Comparison of ENCODE assay signal across 13 cellular contexts in genomic region chr2:191032588-191033429, GRCh38. TPM values are rescaled to one million over a fixed set of nuclear protein-coding genes. Genes with fewer than 3 reads are reported as not detected.
DNase-seq lines count a peak whose midpoint lies in the region; ATAC-seq and TF ChIP-seq lines count a peak whose summit lies in the region.
"Had no signal": no experiment of that assay in that cellular context is flagged by ENCODE, and none has a peak within 500 bp of the region (broad histone marks: within the 10 kb centered on the region; RNA-seq: fewer than 3 reads in every experiment).

No MANE protein-coding gene starts in this region.

- H3K9me3 Mint-ChIP-seq in stimulated activated naive CD8-positive, alpha-beta T cell treated with anti-CD3 and anti-CD28 coated beads, Interleukin-15, amount 100 ng/mL, for 72 hours: no peaks in the 10 kb centered on the region
- no peaks in the 10 kb centered on the region for H3K9me3 Mint-ChIP-seq in MCF 10A (ENCODE audit: unreplicated experiment)

- intact Hi-C loops in left cardiac atrium (cut with DNase I) (no loop called here), left ventricle myocardium inferior (cut with micrococcal nuclease) (loop anchor here (5.0 kb wide), 1 partner anchor 251 kb away; no protein-coding TSS in a partner anchor), left lung (cut with DNase I) (loop anchor here in 1 of 2 donors (10.0 kb wide), 1 partner anchor 248 kb away; no protein-coding TSS in a partner anchor), MCF 10A (cut with micrococcal nuclease) (loop anchor here (5.0 kb wide), 1 partner anchor 36 kb away; no protein-coding TSS in a partner anchor)

- H3K36me3 Mint-ChIP-seq in T-helper 17 cell (ENCODE audit: low read depth): peaks cover 5% of the 10 kb centered on the region
- H3K36me3 Mint-ChIP-seq in MCF 10A (ENCODE audit: insufficient read depth, unreplicated experiment): peaks cover 5% of the 10 kb centered on the region

- DNase-seq in left cardiac atrium: no peak
- DNase-seq in left ventricle myocardium inferior: no peak
- DNase-seq in T-helper 17 cell: no peak
- DNase-seq in left lung: no peak
- no peak for DNase-seq in stimulated activated naive CD8-positive, alpha-beta T cell treated with anti-CD3 and anti-CD28 coated beads, Interleukin-15, amount 100 ng/mL, for 72 hours
- no peak for DNase-seq in A172 (ENCODE audit: low spot score)
- DNase-seq in MCF 10A (ENCODE audit: unreplicated experiment): no peak
- DNase-seq: amygdala, NCI-H1048, NCI-H524, WERI-Rb-1 had no signal

- no TSS peak for BruUV-seq in MCF 10A (replicated peaks; lab: Mats Ljungman, UMichigan)

- peak; percentile 11 to 37 for ATAC-seq in left cardiac atrium
- no peak for ATAC-seq in T-helper 17 cell
- ATAC-seq in left lung: peak; percentile 58
- ATAC-seq in stimulated activated naive CD8-positive, alpha-beta T cell treated with anti-CD3 and anti-CD28 coated beads, Interleukin-15, amount 100 ng/mL, for 72 hours: no peak
- ATAC-seq in GM21825 (IDR thresholded peaks at IDR 0.05; ENCODE audit: unreplicated experiment): no peak

- H3K4me1 ChIP-seq in left ventricle myocardium inferior (peaks cover 7% of the 10 kb centered on the region), left lung (peaks cover 6 to 42% of the 10 kb centered on the region in 2 donors)

- no peaks in the 10 kb centered on the region for H3K36me3 ChIP-seq in left ventricle myocardium inferior
- no peaks in the 10 kb centered on the region for H3K36me3 ChIP-seq in left lung
- H3K36me3 ChIP-seq: WERI-Rb-1 had no signal

- H3K27ac Mint-ChIP-seq in T-helper 17 cell: peak overlapping the region; percentile 1
- peak overlapping the region; percentile 20 to 59 for H3K27ac Mint-ChIP-seq in stimulated activated naive CD8-positive, alpha-beta T cell treated with anti-CD3 and anti-CD28 coated beads, Interleukin-15, amount 100 ng/mL, for 72 hours
- no peak overlapping the region for H3K27ac Mint-ChIP-seq in MCF 10A (ENCODE audit: low read depth, unreplicated experiment)
- H3K27ac Mint-ChIP-seq: B cell had no signal

- H3K27ac ChIP-seq in left ventricle myocardium inferior (replicated peaks): no peak overlapping the region
- peak overlapping the region in 1 of 2 donors; percentile 34 for H3K27ac ChIP-seq in left lung
- H3K27ac ChIP-seq: WERI-Rb-1 had no signal

- no peak overlapping the region for H3K4me3 ChIP-seq in left ventricle myocardium inferior
- no peak overlapping the region for H3K4me3 ChIP-seq in left lung

- H3K27me3 ChIP-seq in left ventricle myocardium inferior (ENCODE audit: low read depth) (no peaks in the 10 kb centered on the region), left lung (no peaks in the 10 kb centered on the region)

- TF ChIP-seq CTCF in left ventricle myocardium inferior (IDR thresholded peaks at IDR 0.05; ENCODE audit: borderline replicate concordance): no peak
- TF ChIP-seq CTCF in left lung (IDR thresholded peaks at IDR 0.05): no peak
- no peak for TF ChIP-seq CTCF in MCF 10A (IDR thresholded peaks at IDR 0.05; ENCODE audit: unreplicated experiment)

- H3K4me3 Mint-ChIP-seq in T-helper 17 cell (no peak overlapping the region), MCF 10A (ENCODE audit: unreplicated experiment) (no peak overlapping the region)
- H3K4me3 Mint-ChIP-seq in stimulated activated naive CD8-positive, alpha-beta T cell treated with anti-CD3 and anti-CD28 coated beads, Interleukin-15, amount 100 ng/mL, for 72 hours: no peak overlapping the region
- H3K4me3 Mint-ChIP-seq: B cell had no signal

- H3K4me1 Mint-ChIP-seq in T-helper 17 cell (peaks cover 25% of the 10 kb centered on the region), MCF 10A (ENCODE audit: insufficient read depth, unreplicated experiment) (no peaks in the 10 kb centered on the region)
- peaks cover 41% of the 10 kb centered on the region for H3K4me1 Mint-ChIP-seq in stimulated activated naive CD8-positive, alpha-beta T cell treated with anti-CD3 and anti-CD28 coated beads, Interleukin-15, amount 100 ng/mL, for 72 hours

- CTCF ChIA-PET in MCF 10A (lab: Yijun Ruan, JAX): interaction anchor here (0.6 to 0.8 kb wide), 3 partner anchors 122 to 767 kb away, joined by 3 to 4 read pairs (median 3); no protein-coding TSS in a partner anchor

- POLR2A ChIA-PET in MCF 10A (lab: Yijun Ruan, JAX): interaction anchor here (0.6 to 1.0 kb wide), 2 partner anchors 19 to 135 kb away, joined by 3 read pairs; no protein-coding TSS in a partner anchor

- H3K9me3 ChIP-seq in left ventricle myocardium inferior (replicated peaks): no peaks in the 10 kb centered on the region
- no peaks in the 10 kb centered on the region for H3K9me3 ChIP-seq in T-helper 17 cell (ENCODE audit: control insufficient read depth, low read length, poor library complexity, severe bottlenecking)
- no peaks in the 10 kb centered on the region for H3K9me3 ChIP-seq in left lung

- no peaks in the 10 kb centered on the region for H3K27me3 Mint-ChIP-seq in T-helper 17 cell
- H3K27me3 Mint-ChIP-seq in stimulated activated naive CD8-positive, alpha-beta T cell treated with anti-CD3 and anti-CD28 coated beads, Interleukin-15, amount 100 ng/mL, for 72 hours: no peaks in the 10 kb centered on the region
- H3K27me3 Mint-ChIP-seq in MCF 10A (ENCODE audit: insufficient read depth, unreplicated experiment): no peaks in the 10 kb centered on the region
- H3K27me3 Mint-ChIP-seq: B cell had no signal

RNA-seq across cellular contexts. Expression of gene STAT1, which starts 18.8 kb away (rescaled TPM):
- total RNA-seq in left cardiac atrium (10 to 100 TPM; 37.3 to 76.7 TPM), left ventricle myocardium inferior (42.2 TPM), T-helper 17 cell (10 to 100 TPM; 80.7 to 86.4 TPM), left lung (100 to 1,000 TPM; 118 to 144 TPM), MCF 10A (2022) (32.3 and 36.9 TPM in 2 replicates)
- total RNA-seq in A172 (2014; rRNA removed; shearing (Covaris generic)): 55.0 and 64.7 TPM in 2 replicates

Comparison
In these comparisons a context has a peak if more than half of its experiments do, and no peak if none do; other contexts are left out.
1. intact Hi-C loops: an anchor here in left ventricle myocardium inferior (5.0 kb wide) and MCF 10A (5.0 kb wide); none called in left cardiac atrium.
2. ATAC-seq: peak in left cardiac atrium (2 of 2) and left lung (single experiment); none in T-helper 17 cell (single experiment), stimulated activated naive CD8-positive, alpha-beta T cell treated with anti-CD3 and anti-CD28 coated beads, Interleukin-15, amount 100 ng/mL, for 72 hours (single experiment) and GM21825 (single experiment).